16 cellular contexts compared by ENCODE assay signal in the genomic region with DNA sequence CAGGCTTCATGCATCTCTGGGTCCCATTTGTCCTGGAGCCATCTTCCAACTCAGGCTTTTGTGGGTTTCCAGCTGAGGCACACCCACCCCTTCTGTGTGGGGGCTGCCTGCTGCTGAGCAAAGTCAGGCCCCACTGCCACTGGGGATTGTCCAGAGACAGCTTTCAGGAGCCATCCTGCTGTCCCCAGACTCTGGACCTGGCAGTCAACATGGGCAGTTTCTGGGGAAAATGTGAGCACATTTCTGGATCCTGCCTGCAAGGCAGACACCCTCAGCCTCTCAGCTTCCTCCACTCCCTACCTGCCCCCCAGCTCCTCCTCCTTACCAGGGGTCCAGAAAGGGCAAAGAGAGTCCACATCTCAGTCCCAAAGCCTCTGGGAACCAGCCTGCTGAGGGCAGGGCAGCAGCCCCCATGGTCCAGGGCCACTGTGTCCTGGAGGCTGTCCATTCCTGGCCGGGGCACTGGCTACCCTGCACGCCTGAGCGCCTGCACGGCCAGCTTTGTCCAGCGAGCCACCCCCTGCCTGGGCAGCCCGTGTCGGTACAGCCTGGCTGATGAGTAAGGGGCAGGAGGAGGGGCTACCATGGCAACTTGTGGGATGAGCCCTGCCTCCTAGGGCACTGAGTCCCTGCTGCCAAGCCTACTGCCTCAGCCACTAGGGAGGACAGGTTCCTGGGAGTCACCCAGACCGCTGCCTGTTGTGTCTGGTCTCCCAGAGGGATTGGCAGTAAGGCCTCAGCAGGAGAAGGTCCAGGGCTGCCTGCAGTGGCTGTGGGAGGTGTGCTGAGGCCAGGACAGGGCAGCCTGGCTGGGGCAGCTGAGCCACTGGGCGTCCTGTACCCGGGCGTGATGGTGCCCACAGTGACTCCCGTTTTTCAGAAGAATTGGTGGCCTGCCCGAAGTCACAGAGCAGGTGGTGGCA. TPM values are rescaled to one million over a fixed set of nuclear protein-coding genes. Genes with fewer than 3 reads are reported as not detected.
A peak's percentile ranks its signal among the peaks of the same experiment; 100 is the strongest.
DNase-seq lines count a peak whose midpoint lies in the region; ATAC-seq and TF ChIP-seq lines count a peak whose summit lies in the region.
"Had no signal": no experiment of that assay in that cellular context is flagged by ENCODE, and none has a peak within 500 bp of the region (broad histone marks: within the 10 kb centered on the region; RNA-seq: fewer than 3 reads in every experiment).

Gene SLC47A2, minus strand, starts transcription at position 477 of the 923 bp plus-strand sequence. Its CDS starts 29 bp downstream, at position 448.

- no TSS peak for BruUV-seq in PC-9 (replicated peaks; lab: Mats Ljungman, UMichigan)

- H3K4me1 ChIP-seq in PC-9 (replicated peaks; ENCODE audit: insufficient read depth) = peaks cover 67% of the 10 kb centered on the region
- H3K4me1 ChIP-seq: BE2C had no signal

- ATAC-seq in HG03039 (IDR thresholded peaks at IDR 0.05; ENCODE audit: unreplicated experiment) = no peak

- no peaks in the 10 kb centered on the region for H3K9me2 ChIP-seq in PC-9 (ENCODE audit: insufficient read depth)

- in situ Hi-C loops in Caki2 (cut with HindIII; ENCODE audit: low pct_unique_long_range_greater_than_20kb, low sequenced_read_pairs) = no loop called here

- no peaks in the 10 kb centered on the region for H3K36me3 ChIP-seq in PC-9 (ENCODE audit: low read depth)
- H3K36me3 ChIP-seq: BE2C, cardiac muscle cell, thoracic aorta had no signal

- intact Hi-C loops in PC-9 (cut with micrococcal nuclease; ENCODE audit: unreplicated experiment) = loop anchor here (2.0 kb wide), 2 partner anchors 36 to 66 kb away; no protein-coding TSS in a partner anchor

- CTCF ChIA-PET in PC-9 (lab: Charles Lee) = no interaction called here

- peak; percentile 84 for DNase-seq in Caki2 (ENCODE audit: low read depth)
- DNase-seq in PC-9 = peak in 1 of 2 experiments; percentile 81
- peak; percentile 28 for DNase-seq in globus pallidus (ENCODE audit: low spot score)
- DNase-seq in renal cortical epithelial cell (ENCODE audit: low read depth) = peak; percentile 78
- no peak for DNase-seq in stimulated activated CD4-positive, alpha-beta T cell treated with anti-CD3 and anti-CD28 coated beads, Interleukin-2, amount 100 ng/mL, for 48 hours
- no peak for DNase-seq in CD1c-positive myeloid dendritic cell (ENCODE audit: extremely low spot score)
- DNase-seq in GM19238 (ENCODE audit: insufficient read length, low spot score) = no peak
- DNase-seq: activated CD4-positive, CD25-positive, alpha-beta regulatory T cell treated with anti-CD3 and anti-CD28 coated beads, Interleukin-2, amount 50 U/mL, for 72 hours; BE2C; NCI-H1092; stimulated activated CD4-positive, alpha-beta T cell treated with anti-CD3 and anti-CD28 coated beads, Interleukin-12 subunit alpha, Interleukin-12 subunit beta, amount 100 ng/mL, for 4 hours had no signal

- POLR2A ChIA-PET in PC-9 (lab: Charles Lee; ENCODE audit: unreplicated experiment) = interaction anchor here (0.6 kb wide), 2 partner anchors 10 to 68 kb away, joined by 3 to 5 read pairs; partner anchors contain the start of gene ALDH3A2

- H4K20me1 ChIP-seq in PC-9 (ENCODE audit: insufficient read depth) = no peaks in the 10 kb centered on the region

- H3K79me2 ChIP-seq in PC-9 (ENCODE audit: low read depth) = no peaks in the 10 kb centered on the region

- TF ChIP-seq CTCF in PC-9 (conservative IDR thresholded peaks at IDR 0.05) = no peak

- H3K4me3 ChIP-seq in PC-9 = no peak within 1 kb of the TSS
- H3K4me3 ChIP-seq: cardiac muscle cell, thoracic aorta had no signal

- no peak within 1 kb of the TSS for H3K27ac ChIP-seq in PC-9
- H3K27ac ChIP-seq: cardiac muscle cell, thoracic aorta had no signal

- H3K4me2 ChIP-seq in PC-9 = peak within 1 kb of the TSS; percentile 65

- H2AFZ ChIP-seq in PC-9 = no peak within 1 kb of the TSS

- H3K9me3 ChIP-seq in PC-9 (ENCODE audit: insufficient read depth, low read depth) = no peaks in the 10 kb centered on the region
- H3K9me3 ChIP-seq: BE2C, thoracic aorta had no signal

- peaks cover 23% of the 10 kb centered on the region for H3F3A ChIP-seq in PC-9 (ENCODE audit: insufficient read depth, low read depth)

- H3K27me3 ChIP-seq in PC-9 (ENCODE audit: insufficient read depth, low read depth) = no peaks in the 10 kb centered on the region
- H3K27me3 ChIP-seq: BE2C, cardiac muscle cell had no signal

RNA-seq across cellular contexts. Expression of gene SLC47A2, which starts in this region (rescaled TPM):
- total RNA-seq in Caki2 (2014; rRNA removed; shearing (Covaris generic); ENCODE audit: low replicate concordance) = 44.7 and 62.1 TPM in 2 replicates
- total RNA-seq in PC-9 (2021) = 38.9 and 42.6 TPM in 2 replicates
- total RNA-seq in renal cortical epithelial cell = 0.55 TPM in 1 of 2 replicates, not detected in the other
- total RNA-seq: HT1080, lung microvascular endothelial cell, thoracic aorta had no signal

Comparison
In these comparisons a context has a peak if more than half of its experiments do, and no peak if none do; other contexts are left out.
1. RNA of gene SLC47A2 (total RNA-seq): 44.7 to 62.1 TPM in Caki2 and 38.9 to 42.6 TPM in PC-9; 0.55 TPM in renal cortical epithelial cell; every median in the first group is over 10 times any median in the second.
2. Peak in DNase-seq in renal cortical epithelial cell; RNA of the gene not detected or under 1 TPM.
3. DNase-seq: peak in Caki2 (single experiment) and globus pallidus (single experiment); none in stimulated activated CD4-positive, alpha-beta T cell treated with anti-CD3 and anti-CD28 coated beads, Interleukin-2, amount 100 ng/mL, for 48 hours (0 of 2), CD1c-positive myeloid dendritic cell (single experiment) and GM19238 (single experiment).